11 cellular contexts compared by ENCODE assay signal in the genomic region with DNA sequence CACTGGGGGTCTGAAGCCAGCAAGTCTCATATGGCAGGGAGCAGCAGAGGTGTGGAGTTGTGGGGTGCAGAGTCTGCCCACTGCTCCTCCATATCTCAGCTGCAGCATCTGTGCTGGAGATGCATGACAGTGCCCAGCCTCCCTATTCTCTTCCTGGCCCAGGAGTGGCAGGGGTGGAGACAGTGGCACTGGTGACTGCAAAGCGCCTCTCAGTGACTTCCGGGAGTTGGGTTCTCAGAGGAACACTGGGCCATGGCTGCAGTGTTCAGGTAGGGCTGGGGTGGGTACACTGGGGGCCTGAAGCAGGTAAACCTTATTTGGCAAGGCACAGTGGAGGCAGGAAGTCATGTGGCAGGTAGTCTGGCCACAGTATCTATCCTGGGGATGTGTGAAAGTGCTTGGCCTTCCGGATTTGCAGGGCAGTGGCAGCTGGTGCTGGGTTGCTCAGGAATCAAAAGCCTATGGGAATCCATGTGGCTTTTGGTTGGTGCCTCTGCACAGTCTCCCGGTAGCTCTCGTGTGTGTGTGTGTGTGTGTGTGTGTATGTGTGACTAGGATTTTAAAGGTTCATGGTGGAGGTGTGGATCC.
"Had no signal": no experiment of that assay in that cellular context is flagged by ENCODE, and none has a peak within 500 bp of the region (broad histone marks: within the 10 kb centered on the region; RNA-seq: fewer than 3 reads in every experiment).

No MANE protein-coding gene starts in this region.

- H3K27me3 ChIP-seq: uterus had no signal

- H3K4me3 ChIP-seq: left ventricle myocardium inferior, uterus had no signal

- DNase-seq: activated B cell treated with CpG ODN at 0.5 μM for 24 hours; activated CD4-positive, alpha-beta T cell treated with anti-CD3 and anti-CD28 coated beads, Interleukin-2, amount 10 ng/mL, durations not matched to agents 24 days and 14 days; activated CD8-positive, alpha-beta memory T cell treated with anti-CD3 and anti-CD28 coated beads for 24 hours; activated naive CD4-positive, alpha-beta T cell treated with anti-CD3 and anti-CD28 coated beads for 36 hours; foreskin melanocyte; left ventricle myocardium inferior; mesendoderm; stimulated activated CD4-positive, alpha-beta T cell treated with anti-CD3 and anti-CD28 coated beads, Interleukin-15, amount 100 ng/mL, for 24 hours; stimulated activated CD4-positive, alpha-beta T cell treated with anti-CD3 and anti-CD28 coated beads, Interleukin-4, amount 100 ng/mL, for 4 hours; uterus had no signal

- H3K36me3 ChIP-seq: left ventricle myocardium inferior, uterus had no signal

- H3K27ac ChIP-seq: left ventricle myocardium inferior, parathyroid adenoma, uterus had no signal

- H3K4me1 ChIP-seq: left ventricle myocardium inferior, parathyroid adenoma, uterus had no signal

- H3K79me2 ChIP-seq: parathyroid adenoma had no signal

- H3K9ac ChIP-seq: parathyroid adenoma had no signal

- H2AFZ ChIP-seq: parathyroid adenoma had no signal
